ENCODE assay signal across 9 cellular contexts in genomic region chr11:115505165-115505564, GRCh38. TPM values are rescaled to one million over a fixed set of nuclear protein-coding genes. Genes with fewer than 3 reads are reported as not detected.
DNase-seq lines count a peak whose midpoint lies in the region; ATAC-seq, FAIRE-seq and TF ChIP-seq lines count a peak whose summit lies in the region.
"Had no signal": no experiment of that assay in that cellular context is flagged by ENCODE, and none has a peak within 500 bp of the region (broad histone marks: within the 10 kb centered on the region; RNA-seq: fewer than 3 reads in every experiment).

No MANE protein-coding gene starts in this region.

- H2AFZ ChIP-seq in astrocyte (ENCODE audit: low read depth, low read length) (peak overlapping the region; percentile 98), HepG2 (ENCODE audit: low read length) (no peak overlapping the region)

- no peak for TF ChIP-seq EP300 in HepG2 (IDR thresholded peaks at IDR 0.05; ENCODE audit: low read depth in 2 of 2, low read length in 2 of 2)
- no peak for TF ChIP-seq EP300 in HepG2 (CRISPR knock-in tag; IDR thresholded peaks at IDR 0.05; ENCODE audit: borderline replicate concordance)

- no peak for TF ChIP-seq RAD21 in HepG2 (CRISPR knock-in tag; IDR thresholded peaks at IDR 0.05)

- peak overlapping the region; percentile 74 for H3K4me3 Mint-ChIP-seq in activated T-cell treated with anti-CD3 and anti-CD28 coated beads, Interleukin-2, amount 50 U/mL, for 24 hours
- H3K4me3 Mint-ChIP-seq in astrocyte (ENCODE audit: unreplicated experiment), result peak overlapping the region; percentile 90

- in situ Hi-C loops in HepG2 (cut with HindIII; ENCODE audit: extremely low pct_ligation_motif_present, low pct_unique_long_range_greater_than_20kb), result no loop called here

- peaks cover 13% of the 10 kb centered on the region for H3K4me1 Mint-ChIP-seq in activated T-cell treated with anti-CD3 and anti-CD28 coated beads, Interleukin-2, amount 50 U/mL, for 24 hours (ENCODE audit: low read depth)
- H3K4me1 Mint-ChIP-seq in astrocyte (ENCODE audit: low read depth, unreplicated experiment), result peaks cover 5% of the 10 kb centered on the region

- DNase-seq in activated T-cell treated with anti-CD3 and anti-CD28 coated beads, Interleukin-2, amount 50 U/mL, for 24 hours, result no peak
- DNase-seq in activated T-cell treated with anti-CD3 and anti-CD28 coated beads for 4 hours (no peak), astrocyte (ENCODE audit: low read depth) (no peak), HepG2 (ENCODE audit: low spot score) (no peak), thyroid gland (peak; percentile 27 to 29), RKO (ENCODE audit: low spot score) (no peak), NK-92 (lab: John Stamatoyannopoulos, UW; ENCODE audit: unreplicated experiment) (no peak)

- H3K4me2 ChIP-seq in astrocyte (ENCODE audit: low read length), result peak overlapping the region; percentile 100
- H3K4me2 ChIP-seq in HepG2 (ENCODE audit: low read depth, low read length), result peak overlapping the region; percentile 92

- no peak for TF ChIP-seq CTCF in astrocyte (IDR thresholded peaks at IDR 0.05; ENCODE audit: insufficient read depth, low read depth, low read length)
- no peak for TF ChIP-seq CTCF in HepG2 (CRISPR knock-in tag; IDR thresholded peaks at IDR 0.05)
- TF ChIP-seq CTCF in thyroid gland (IDR thresholded peaks at IDR 0.05), result no peak

- no peak overlapping the region for H3K27ac Mint-ChIP-seq in activated T-cell treated with anti-CD3 and anti-CD28 coated beads, Interleukin-2, amount 50 U/mL, for 24 hours
- H3K27ac Mint-ChIP-seq in astrocyte (ENCODE audit: unreplicated experiment), result peak overlapping the region; percentile 73

- intact Hi-C loops in HepG2 (cut with micrococcal nuclease; ENCODE audit: unreplicated experiment) (loop anchor here (2.0 kb wide), 3 partner anchors 20 to 174 kb away; no protein-coding TSS in a partner anchor), thyroid gland (cut with DNase I) (loop anchor here (10.0 kb wide), 2 partner anchors 160 to 730 kb away; no protein-coding TSS in a partner anchor)

- FAIRE-seq in astrocyte (lab: Jason Lieb, UNC) (no peak), HepG2 (lab: Jason Lieb, UNC) (no peak)

- H3K36me3 ChIP-seq in astrocyte (ENCODE audit: insufficient read depth, low read length) (no peaks in the 10 kb centered on the region), HepG2 (replicated peaks in 1 of 2; ENCODE audit: control insufficient read depth in 1 of 2, insufficient read depth in 2 of 2, low read length in 2 of 2) (no peaks in the 10 kb centered on the region), thyroid gland (no peaks in the 10 kb centered on the region)
- H3K36me3 ChIP-seq: SJSA1 had no signal

- H3K27me3 Mint-ChIP-seq in activated T-cell treated with anti-CD3 and anti-CD28 coated beads, Interleukin-2, amount 50 U/mL, for 24 hours, result peaks cover 51% of the 10 kb centered on the region
- peaks cover 9% of the 10 kb centered on the region for H3K27me3 Mint-ChIP-seq in astrocyte (ENCODE audit: low read depth, unreplicated experiment)

- BruUV-seq in HepG2 (replicated peaks; lab: Mats Ljungman, UMichigan), result no TSS peak

- peaks cover 38% of the 10 kb centered on the region for H3K79me2 ChIP-seq in astrocyte (ENCODE audit: insufficient read depth, low read length)
- peaks cover 37% of the 10 kb centered on the region for H3K79me2 ChIP-seq in HepG2 (ENCODE audit: insufficient read depth, low read length)

- H3K4me1 ChIP-seq in astrocyte (ENCODE audit: insufficient read depth, low read length) (peaks cover 11% of the 10 kb centered on the region), HepG2 (ENCODE audit: insufficient read depth, low read length) (peaks cover 14% of the 10 kb centered on the region), thyroid gland (peaks cover 2 to 10% of the 10 kb centered on the region in 2 donors)

- WGBS in HepG2 (ENCODE audit: low lambda C conversion rate), result under 1% methylated on average over 10 of the region's 10 CpGs
- WGBS in thyroid gland, 2 donors, result 2 to 5% methylated on average over 10 of the region's 10 CpGs

- no peak for ATAC-seq in HepG2
- ATAC-seq in GM21447 (IDR thresholded peaks at IDR 0.05; ENCODE audit: unreplicated experiment), result no peak

- H3K27ac ChIP-seq in astrocyte (ENCODE audit: low read depth, low read length) (no peak overlapping the region), HepG2 (ENCODE audit: extremely low read length, insufficient read depth, low read length) (peak overlapping the region; percentile 91), thyroid gland (peak overlapping the region; percentile 75 to 90 (median 85))
- H3K27ac ChIP-seq: SJSA1 had no signal

- no peak for TF ChIP-seq POLR2A in HepG2 (IDR thresholded peaks at IDR 0.05; ENCODE audit: insufficient read depth in 1 of 2, low read depth in 2 of 2, low read length in 2 of 2)
- no peak for TF ChIP-seq POLR2A in thyroid gland (IDR thresholded peaks at IDR 0.05)

- H3K27me3 ChIP-seq in astrocyte (ENCODE audit: insufficient read depth, low read length) (peaks cover 16% of the 10 kb centered on the region), HepG2 (ENCODE audit: control insufficient read depth in 1 of 2, insufficient read depth in 2 of 2, low read length in 2 of 2) (no peaks in the 10 kb centered on the region; a peak in 1 of 5 replicates), thyroid gland (no peaks in the 10 kb centered on the region)

- CTCF ChIA-PET in HepG2 (lab: Yijun Ruan, JAX; ENCODE audit: low intra/inter-chr PET ratio, low total read pairs), result interaction anchor here (1.1 to 2.6 kb wide), 2 partner anchors 24 to 170 kb away, joined by 3 to 10 read pairs; no protein-coding TSS in a partner anchor

- no peaks in the 10 kb centered on the region for H3K36me3 Mint-ChIP-seq in activated T-cell treated with anti-CD3 and anti-CD28 coated beads, Interleukin-2, amount 50 U/mL, for 24 hours (ENCODE audit: low read depth)
- no peaks in the 10 kb centered on the region for H3K36me3 Mint-ChIP-seq in astrocyte (ENCODE audit: low read depth, unreplicated experiment)

- H3K9me3 ChIP-seq in astrocyte (ENCODE audit: insufficient read depth, low read depth, low read length) (no peaks in the 10 kb centered on the region), HepG2 (ENCODE audit: low read length) (no peaks in the 10 kb centered on the region), thyroid gland (no peaks in the 10 kb centered on the region)
- H3K9me3 ChIP-seq: SJSA1 had no signal

- H4K20me1 ChIP-seq in astrocyte (ENCODE audit: insufficient read depth, low read length) (peaks cover 29% of the 10 kb centered on the region), HepG2 (ENCODE audit: insufficient read depth, low read length) (peaks cover 4% of the 10 kb centered on the region; the same call in 1 of the 2 replicates)

- H3K9me3 Mint-ChIP-seq in activated T-cell treated with anti-CD3 and anti-CD28 coated beads, Interleukin-2, amount 50 U/mL, for 24 hours, result no peaks in the 10 kb centered on the region
- no peaks in the 10 kb centered on the region for H3K9me3 Mint-ChIP-seq in astrocyte (ENCODE audit: unreplicated experiment)

- H3K9ac ChIP-seq in astrocyte (ENCODE audit: low read length) (peak overlapping the region; percentile 84), HepG2 (ENCODE audit: insufficient read depth, low read depth, low read length) (peak overlapping the region; percentile 67)

- POLR2A ChIA-PET in HepG2 (lab: Yijun Ruan, JAX), result interaction anchor here (1.0 to 2.0 kb wide), 4 partner anchors 19 to 44 kb away, joined by 3 to 20 read pairs (median 4); no protein-coding TSS in a partner anchor

- peak overlapping the region; percentile 91 for H3K4me3 ChIP-seq in astrocyte (ENCODE audit: insufficient read depth, low read depth, low read length)
- peak overlapping the region; percentile 79 to 91 (median 83) for H3K4me3 ChIP-seq in HepG2 (replicated peaks in 1 of 3; ENCODE audit: insufficient read depth in 1 of 3, low read depth in 2 of 3, low read length in 3 of 3)
- H3K4me3 ChIP-seq in thyroid gland (replicated peaks in 1 of 3), result peak overlapping the region in 2 of 3 donors; percentile 62 to 89

TF ChIP-seq in HepG2, 621 proteins besides CTCF, POLR2A, EP300 and RAD21 (continues in another document):
- no peak for TF ChIP-seq NR2C2 (CRISPR knock-in tag; IDR thresholded peaks at IDR 0.05; ENCODE audit: borderline replicate concordance)
- TF ChIP-seq MTF2 (CRISPR knock-in tag; IDR thresholded peaks at IDR 0.05; ENCODE audit: borderline replicate concordance), result 0 out of 2 replicates have a peak, but pooled peaks have one; percentile 9
- no peak for TF ChIP-seq WIZ (CRISPR knock-in tag; IDR thresholded peaks at IDR 0.05)
- TF ChIP-seq HNRNPK (IDR thresholded peaks at IDR 0.05; ENCODE audit: low read depth, low read length, poor library complexity, severe bottlenecking), result no peak
- TF ChIP-seq ONECUT2 (CRISPR knock-in tag; IDR thresholded peaks at IDR 0.05), result 0 out of 2 replicates have a peak, but pooled peaks have one; percentile 2
- 0 out of 2 replicates have a peak, but pooled peaks have one; percentile 2 for TF ChIP-seq BCL6 (CRISPR knock-in tag; IDR thresholded peaks at IDR 0.05)
- 0 out of 2 replicates have a peak, but pooled peaks have one; percentile 31 for TF ChIP-seq ZFP37 (CRISPR knock-in tag; IDR thresholded peaks at IDR 0.05; ENCODE audit: borderline replicate concordance)

RNA-seq across cellular contexts. Expression of gene CADM1, which starts 0.9 kb away (rescaled TPM):
- total RNA-seq in astrocyte, result 414 and 491 TPM in 2 replicates
- total RNA-seq in HepG2 (2016; rRNA removed; fragmentation: Illumina TruSeq; extraction: Trizol), result 62.2 and 122 TPM in 2 replicates
- total RNA-seq in HepG2 (2016; cell fraction: cytosol; rRNA removed; fragmentation: Illumina TruSeq; extraction: Trizol; ENCODE audit: low read depth), result 20.6 and 22.4 TPM in 2 replicates
- 50.3 and 115 TPM in 2 replicates for total RNA-seq in HepG2 (2016; cell fraction: insoluble cytoplasmic fraction; rRNA removed; fragmentation: Illumina TruSeq; extraction: Trizol)
- total RNA-seq in HepG2 (2016; cell fraction: membrane; rRNA removed; fragmentation: Illumina TruSeq; extraction: Trizol), result 22.9 and 28.5 TPM in 2 replicates
- 159 and 163 TPM in 2 replicates for total RNA-seq in HepG2 (2016; cell fraction: nucleus; rRNA removed; fragmentation: Illumina TruSeq; extraction: Trizol)
- polyA plus RNA-seq in HepG2 (2011; rRNA removed), result 61.6 and 71.3 TPM in 2 replicates
- polyA plus RNA-seq in HepG2 (2011; cell fraction: cytosol; rRNA removed), result 52.5 and 58.8 TPM in 2 replicates
- 32.4 and 35.9 TPM in 2 replicates for polyA plus RNA-seq in HepG2 (2011; cell fraction: nucleus; rRNA removed)
- polyA plus RNA-seq in HepG2 (2012), result 84.1 and 86.8 TPM in 2 replicates
- 8.7 and 9.1 TPM in 2 replicates for polyA plus RNA-seq in HepG2 (2016; cell fraction: cytosol; fragmentation: Illumina TruSeq; extraction: Trizol; ENCODE audit: low read depth)
- 40.6 and 51.1 TPM in 2 replicates for polyA plus RNA-seq in HepG2 (2016; cell fraction: insoluble cytoplasmic fraction; fragmentation: Illumina TruSeq; extraction: Trizol; ENCODE audit: low read depth)
- polyA plus RNA-seq in HepG2 (2016; cell fraction: membrane; fragmentation: Illumina TruSeq; extraction: Trizol; ENCODE audit: low read depth), result 8.6 and 11.4 TPM in 2 replicates
- polyA plus RNA-seq in HepG2 (2016; cell fraction: nucleus; fragmentation: Illumina TruSeq; extraction: Trizol; ENCODE audit: insufficient read depth, low read depth), result 126 and 127 TPM in 2 replicates
- 78.2 TPM in 1 of 2 replicates, not detected in the other for polyA minus RNA-seq in HepG2 (2011; rRNA and poly(A)+ RNA removed; ENCODE audit: low replicate concordance)
- 56.0 and 62.6 TPM in 2 replicates for polyA minus RNA-seq in HepG2 (2011; cell fraction: cytosol; rRNA and poly(A)+ RNA removed)
- polyA minus RNA-seq in HepG2 (2011; cell fraction: nucleus; rRNA and poly(A)+ RNA removed), result 161 and 188 TPM in 2 replicates
- 100 to 1,000 TPM in 3 of 4 donors, 10 to 100 TPM in 1; 89.9 to 351 (median 235) TPM for total RNA-seq in thyroid gland

Comparison
In these comparisons a context has a peak if more than half of its experiments do, and no peak if none do; other contexts are left out.
1. DNase-seq: peak in thyroid gland (2 of 2); none in activated T-cell treated with anti-CD3 and anti-CD28 coated beads, Interleukin-2, amount 50 U/mL, for 24 hours (single experiment), activated T-cell treated with anti-CD3 and anti-CD28 coated beads for 4 hours (single experiment), astrocyte (single experiment), HepG2 (single experiment), RKO (single experiment) and NK-92 (single experiment).
2. Peak in every context shown above with its lines, with median percentiles within 50 percentile points of each other: H3K4me3 ChIP-seq.